In genomic region chr12:22406622-22407021, GRCh38 we compare ENCODE assay signal across 12 cellular contexts.
DNase-seq lines count a peak whose midpoint lies in the region; ATAC-seq, FAIRE-seq and TF ChIP-seq lines count a peak whose summit lies in the region.
"Had no signal": no experiment of that assay in that cellular context is flagged by ENCODE, and none has a peak within 500 bp of the region (broad histone marks: within the 10 kb centered on the region; RNA-seq: fewer than 3 reads in every experiment).

No MANE protein-coding gene starts in this region.

- peak; percentile 31 for ATAC-seq in GM18499 (IDR thresholded peaks at IDR 0.05; ENCODE audit: insufficient read depth, unreplicated experiment)
- ATAC-seq in GM21367 (IDR thresholded peaks at IDR 0.05; ENCODE audit: unreplicated experiment) = peak; percentile 30
- peak; percentile 36 for ATAC-seq in HG03342 (IDR thresholded peaks at IDR 0.05; ENCODE audit: unreplicated experiment)
- ATAC-seq in GM19023 (IDR thresholded peaks at IDR 0.05; ENCODE audit: unreplicated experiment) = no peak
- no peak for ATAC-seq in HG03025 (IDR thresholded peaks at IDR 0.05; ENCODE audit: low FRiP score, unreplicated experiment)
- ATAC-seq: activated CD4-positive, alpha-beta T cell treated with anti-CD3 and anti-CD28 coated beads for 36 hours; effector memory CD8-positive, alpha-beta T cell had no signal

- no peak overlapping the region for H3K9ac ChIP-seq in kidney (ENCODE audit: low read length in 2 of 2)

- H3K4me3 ChIP-seq in epithelial cell of esophagus (ENCODE audit: low read length) = no peak overlapping the region
- H3K4me3 ChIP-seq in kidney (ENCODE audit: low read length in 2 of 2) = no peak overlapping the region
- H3K4me3 ChIP-seq in coronary artery = no peak overlapping the region
- H3K4me3 ChIP-seq: PC-9, right atrium auricular region had no signal

- peak; percentile 54 for DNase-seq in epithelial cell of esophagus (ENCODE audit: low read depth)
- no peak for DNase-seq in kidney
- DNase-seq in coronary artery (ENCODE audit: low spot score) = no peak
- DNase-seq: activated CD4-positive, alpha-beta T cell treated with anti-CD3 and anti-CD28 coated beads for 36 hours; effector memory CD8-positive, alpha-beta T cell had no signal

- no peak overlapping the region for H3K27ac ChIP-seq in kidney (ENCODE audit: low read depth in 2 of 2, low read length in 2 of 2)
- H3K27ac ChIP-seq in coronary artery = no peak overlapping the region
- H3K27ac ChIP-seq: PC-9, right atrium auricular region had no signal

- no peaks in the 10 kb centered on the region for H3K9me3 ChIP-seq in kidney (ENCODE audit: control insufficient read depth in 1 of 2, low read length in 2 of 2)
- H3K9me3 ChIP-seq: right atrium auricular region had no signal

- FAIRE-seq in kidney (lab: Jason Lieb, UNC) = no peak

- TF ChIP-seq CTCF in epithelial cell of esophagus (IDR thresholded peaks at IDR 0.05; ENCODE audit: insufficient read depth, low read depth, low read length, missing control alignments) (no peak), kidney (IDR thresholded peaks at IDR 0.05; ENCODE audit: borderline replicate concordance, extremely low read depth, insufficient read depth) (no peak), coronary artery (IDR thresholded peaks at IDR 0.05) (no peak)

- intact Hi-C loops in kidney (cut with DNase I) = no loop called here

- peaks cover 0 to 7% of the 10 kb centered on the region in 2 donors for H3K4me1 ChIP-seq in kidney (ENCODE audit: control insufficient read depth in 1 of 2, insufficient read depth in 1 of 2, low read depth in 1 of 2, low read length in 2 of 2)

- H3K36me3 ChIP-seq in kidney (ENCODE audit: control insufficient read depth in 1 of 2, insufficient read depth in 2 of 2, low read length in 2 of 2) = no peaks in the 10 kb centered on the region
- H3K36me3 ChIP-seq: right atrium auricular region had no signal

Comparison
In these comparisons a context has a peak if more than half of its experiments do, and no peak if none do; other contexts are left out.
1. ATAC-seq: peak in GM18499 (single experiment), GM21367 (single experiment) and HG03342 (single experiment); none in GM19023 (single experiment) and HG03025 (single experiment).